16 cellular contexts compared by ENCODE assay signal in genomic region chr5:143008032-143008431, GRCh38.
A peak's percentile ranks its signal among the peaks of the same experiment; 100 is the strongest.
DNase-seq lines count a peak whose midpoint lies in the region; ATAC-seq, FAIRE-seq and TF ChIP-seq lines count a peak whose summit lies in the region.
"Had no signal": no experiment of that assay in that cellular context is flagged by ENCODE, and none has a peak within 500 bp of the region (broad histone marks: within the 10 kb centered on the region; RNA-seq: fewer than 3 reads in every experiment).

No MANE protein-coding gene starts in this region.

- H3K27ac Mint-ChIP-seq in stimulated activated naive CD8-positive, alpha-beta T cell treated with anti-CD3 and anti-CD28 coated beads, Interleukin-15, Interleukin-2, amounts not matched to agents 100 ng/mL and 50 ng/mL, for 24 hours = peak overlapping the region; percentile 86
- peak overlapping the region; percentile 70 for H3K27ac Mint-ChIP-seq in activated CD4-positive, alpha-beta memory T cell treated with anti-CD3 and anti-CD28 coated beads, Interleukin-2, amount 10 ng/mL, durations not matched to agents 7 days and 5 days

- no peaks in the 10 kb centered on the region for H3K9me3 ChIP-seq in keratinocyte (ENCODE audit: control insufficient read depth, low read depth, low read length)
- H3K9me3 ChIP-seq: gastroesophageal sphincter had no signal

- no peaks in the 10 kb centered on the region for H3K9me1 ChIP-seq in keratinocyte (ENCODE audit: control insufficient read depth, extremely low read depth, insufficient read depth, low read length)

- H3K4me2 ChIP-seq in keratinocyte (ENCODE audit: control insufficient read depth, extremely low read depth, insufficient read depth, low read depth, low read length) = peak overlapping the region; percentile 59

- no peak for TF ChIP-seq CTCF in keratinocyte (optimal IDR thresholded peaks at IDR 0.05 in 1 of 3, IDR thresholded peaks at IDR 0.05 in 1 of 3, conservative IDR thresholded peaks at IDR 0.05 in 1 of 3; ENCODE audit: extremely low read depth in 1 of 3, insufficient read depth in 2 of 3, low read length in 3 of 3)

- H3K4me3 Mint-ChIP-seq in stimulated activated naive CD8-positive, alpha-beta T cell treated with anti-CD3 and anti-CD28 coated beads, Interleukin-15, Interleukin-2, amounts not matched to agents 100 ng/mL and 50 ng/mL, for 24 hours = peak overlapping the region; percentile 62
- no peak overlapping the region for H3K4me3 Mint-ChIP-seq in activated CD4-positive, alpha-beta memory T cell treated with anti-CD3 and anti-CD28 coated beads, Interleukin-2, amount 10 ng/mL, durations not matched to agents 7 days and 5 days

- H3K4me1 ChIP-seq in keratinocyte (ENCODE audit: control insufficient read depth, extremely low read depth, insufficient read depth, low read length) = peaks cover 31% of the 10 kb centered on the region

- peak overlapping the region; percentile 58 for H3K9ac ChIP-seq in keratinocyte (ENCODE audit: control insufficient read depth, extremely low read depth, insufficient read depth, low read length)

- no peaks in the 10 kb centered on the region for H3K36me3 ChIP-seq in keratinocyte (ENCODE audit: control insufficient read depth in 2 of 2, extremely low read depth in 1 of 2, insufficient read depth in 2 of 2, low read length in 2 of 2)
- H3K36me3 ChIP-seq: gastroesophageal sphincter had no signal

- CTCF ChIA-PET in activated CD4-positive, alpha-beta memory T cell treated with anti-CD3 and anti-CD28 coated beads, Interleukin-2, amount 10 ng/mL, durations not matched to agents 7 days and 5 days (lab: Charles Lee) = interaction anchor here (1.0 to 1.7 kb wide), 9 partner anchors 9 to 1184 kb away, joined by 3 to 9 read pairs (median 3); partner anchors contain the start of gene NR3C1

- POLR2A ChIA-PET in activated CD4-positive, alpha-beta memory T cell treated with anti-CD3 and anti-CD28 coated beads, Interleukin-2, amount 10 ng/mL, durations not matched to agents 7 days and 5 days (lab: Charles Lee) = interaction anchor here (1.7 to 2.9 kb wide), 2 partner anchors 396 to 597 kb away, joined by 11 to 28 read pairs; partner anchors contain the start of gene NR3C1

- no peaks in the 10 kb centered on the region for H3K9me3 Mint-ChIP-seq in stimulated activated naive CD8-positive, alpha-beta T cell treated with anti-CD3 and anti-CD28 coated beads, Interleukin-15, Interleukin-2, amounts not matched to agents 100 ng/mL and 50 ng/mL, for 24 hours
- no peaks in the 10 kb centered on the region for H3K9me3 Mint-ChIP-seq in activated CD4-positive, alpha-beta memory T cell treated with anti-CD3 and anti-CD28 coated beads, Interleukin-2, amount 10 ng/mL, durations not matched to agents 7 days and 5 days

- no peaks in the 10 kb centered on the region for H3K36me3 Mint-ChIP-seq in stimulated activated naive CD8-positive, alpha-beta T cell treated with anti-CD3 and anti-CD28 coated beads, Interleukin-15, Interleukin-2, amounts not matched to agents 100 ng/mL and 50 ng/mL, for 24 hours (ENCODE audit: low read depth)
- H3K36me3 Mint-ChIP-seq in activated CD4-positive, alpha-beta memory T cell treated with anti-CD3 and anti-CD28 coated beads, Interleukin-2, amount 10 ng/mL, durations not matched to agents 7 days and 5 days (ENCODE audit: low read depth) = peaks cover 29% of the 10 kb centered on the region

- H3K4me1 Mint-ChIP-seq in stimulated activated naive CD8-positive, alpha-beta T cell treated with anti-CD3 and anti-CD28 coated beads, Interleukin-15, Interleukin-2, amounts not matched to agents 100 ng/mL and 50 ng/mL, for 24 hours (ENCODE audit: low read depth) = peaks cover 93% of the 10 kb centered on the region
- peaks cover 76% of the 10 kb centered on the region for H3K4me1 Mint-ChIP-seq in activated CD4-positive, alpha-beta memory T cell treated with anti-CD3 and anti-CD28 coated beads, Interleukin-2, amount 10 ng/mL, durations not matched to agents 7 days and 5 days

- no peak overlapping the region for H3K4me3 ChIP-seq in keratinocyte (ENCODE audit: control insufficient read depth in 2 of 3, extremely low read depth in 1 of 3, insufficient read depth in 2 of 3, low read depth in 1 of 3, low read length in 3 of 3)
- H3K4me3 ChIP-seq: gastroesophageal sphincter had no signal

- ATAC-seq in stimulated activated naive CD8-positive, alpha-beta T cell treated with anti-CD3 and anti-CD28 coated beads, Interleukin-15, Interleukin-2, amounts not matched to agents 100 U/mL and 50 U/mL, for 24 hours = no peak
- ATAC-seq in HG03139 (IDR thresholded peaks at IDR 0.05; ENCODE audit: unreplicated experiment) = no peak
- no peak for ATAC-seq in GM21723 (IDR thresholded peaks at IDR 0.05; ENCODE audit: unreplicated experiment)

- no peak overlapping the region for H2AFZ ChIP-seq in keratinocyte (ENCODE audit: control insufficient read depth, low read length)

- H3K79me2 ChIP-seq in keratinocyte (ENCODE audit: control insufficient read depth, insufficient read depth, low read length) = no peaks in the 10 kb centered on the region

- H3K27ac ChIP-seq in keratinocyte (ENCODE audit: control insufficient read depth, insufficient read depth, low read length) = peak overlapping the region; percentile 75
- H3K27ac ChIP-seq: C4-2B had no signal

- no peak for FAIRE-seq in keratinocyte (lab: Jason Lieb, UNC)
- FAIRE-seq: bronchial epithelial cell, endometrium had no signal

- DNase-seq in stimulated activated naive CD8-positive, alpha-beta T cell treated with anti-CD3 and anti-CD28 coated beads, Interleukin-15, Interleukin-2, amounts not matched to agents 100 U/mL and 50 U/mL, for 24 hours = no peak
- DNase-seq in activated CD4-positive, alpha-beta memory T cell treated with anti-CD3 and anti-CD28 coated beads, Interleukin-2, amount 10 ng/mL, durations not matched to agents 7 days and 5 days = no peak
- DNase-seq in keratinocyte (ENCODE audit: low read depth, low spot score) (no peak), SKM-1 (lab: John Stamatoyannopoulos, UW; ENCODE audit: unreplicated experiment) (no peak)
- DNase-seq: activated effector memory CD4-positive, alpha-beta T cell treated with Interleukin-2 at 50 U/mL for 16 hours; NCI-H1105 treated with DMSO at 0.1 percent for 48 hours; NCI-H226; posterior cingulate gyrus; trophoblast cell had no signal

- no peaks in the 10 kb centered on the region for H3K27me3 ChIP-seq in keratinocyte (ENCODE audit: control insufficient read depth, extremely low read depth, insufficient read depth, low read length)
- H3K27me3 ChIP-seq: gastroesophageal sphincter had no signal

- no peaks in the 10 kb centered on the region for H3K27me3 Mint-ChIP-seq in stimulated activated naive CD8-positive, alpha-beta T cell treated with anti-CD3 and anti-CD28 coated beads, Interleukin-15, Interleukin-2, amounts not matched to agents 100 ng/mL and 50 ng/mL, for 24 hours
- no peaks in the 10 kb centered on the region for H3K27me3 Mint-ChIP-seq in activated CD4-positive, alpha-beta memory T cell treated with anti-CD3 and anti-CD28 coated beads, Interleukin-2, amount 10 ng/mL, durations not matched to agents 7 days and 5 days

- H4K20me1 ChIP-seq in keratinocyte (ENCODE audit: control insufficient read depth, extremely low read depth, insufficient read depth, low read length) = no peaks in the 10 kb centered on the region

- dilution Hi-C loops in keratinocyte (cut with MboI; ENCODE audit: extremely low pct_ligation_motif_present, low sequenced_read_pairs) = no loop called here
